Comparison of ENCODE assay signal across 22 cellular contexts in genomic region chrX:69144854-69145253, GRCh38.
"Had no signal": no experiment of that assay in that cellular context is flagged by ENCODE, and none has a peak within 500 bp of the region (broad histone marks: within the 10 kb centered on the region; RNA-seq: fewer than 3 reads in every experiment).

No MANE protein-coding gene starts in this region.

- H3K9me3 Mint-ChIP-seq: activated naive CD4-positive, alpha-beta T cell treated with anti-CD3 and anti-CD28 coated beads, Interleukin-2, amount 50 U/mL, for 24 hours; activated naive CD8-positive, alpha-beta T cell treated with anti-CD3 and anti-CD28 coated beads, Interleukin-2, amount 50 U/mL, for 24 hours; activated T-helper 2 cell treated with anti-CD3 and anti-CD28 coated beads, Interferon-gamma antibody, Interleukin-2, Interleukin-4, amounts not matched to agents 10 μg/mL and 5 μg/mL and 100 μg/mL, durations not matched to agents 14 hours and 24 hours and 36 hours; naive B cell had no signal

- H3K4me1 ChIP-seq: gastrocnemius medialis, left ventricle myocardium inferior, pancreas, right atrium auricular region had no signal

- H3K27me3 Mint-ChIP-seq: activated CD4-positive, alpha-beta T cell treated with anti-CD3 and anti-CD28 coated beads for 36 hours; activated CD8-positive, alpha-beta memory T cell treated with anti-CD3 and anti-CD28 coated beads, Interleukin-2, amount 10 ng/mL, durations not matched to agents 7 days and 5 days; activated naive CD8-positive, alpha-beta T cell treated with anti-CD3 and anti-CD28 coated beads, Interleukin-2, amount 50 U/mL, for 24 hours had no signal

- H3K27ac ChIP-seq: gastrocnemius medialis, left ventricle myocardium inferior, neutrophil, pancreas, right atrium auricular region had no signal

- H3K4me3 ChIP-seq: gastrocnemius medialis, left ventricle myocardium inferior, pancreas, right atrium auricular region, tibial nerve had no signal

- H3K36me3 ChIP-seq: gastrocnemius medialis, left ventricle myocardium inferior, neutrophil, pancreas, right atrium auricular region, tibial nerve had no signal

- H3K4me3 Mint-ChIP-seq: activated CD4-positive, alpha-beta T cell treated with anti-CD3 and anti-CD28 coated beads for 36 hours; activated CD8-positive, alpha-beta memory T cell treated with anti-CD3 and anti-CD28 coated beads, Interleukin-2, amount 10 ng/mL, durations not matched to agents 7 days and 5 days; activated CD8-positive, alpha-beta T cell treated with anti-CD3 and anti-CD28 coated beads, Interleukin-2, amount 10 ng/mL, durations not matched to agents 7 days and 5 days; activated naive CD4-positive, alpha-beta T cell treated with anti-CD3 and anti-CD28 coated beads, Interleukin-2, amount 50 U/mL, for 24 hours; activated naive CD8-positive, alpha-beta T cell treated with anti-CD3 and anti-CD28 coated beads, Interleukin-2, amount 50 U/mL, for 24 hours; naive B cell had no signal

- H3K4me1 Mint-ChIP-seq: activated CD4-positive, alpha-beta T cell treated with anti-CD3 and anti-CD28 coated beads for 36 hours; activated CD8-positive, alpha-beta memory T cell treated with anti-CD3 and anti-CD28 coated beads, Interleukin-2, amount 10 ng/mL, durations not matched to agents 7 days and 5 days; activated naive CD4-positive, alpha-beta T cell treated with anti-CD3 and anti-CD28 coated beads, Interleukin-2, amount 50 U/mL, for 24 hours; activated naive CD8-positive, alpha-beta T cell treated with anti-CD3 and anti-CD28 coated beads, Interleukin-2, amount 50 U/mL, for 24 hours; naive B cell had no signal

- H3K9me3 ChIP-seq: gastrocnemius medialis, left ventricle myocardium inferior, neutrophil, pancreas, right atrium auricular region, tibial nerve had no signal

- H3K27ac Mint-ChIP-seq: activated CD4-positive, alpha-beta T cell treated with anti-CD3 and anti-CD28 coated beads for 36 hours; activated CD8-positive, alpha-beta memory T cell treated with anti-CD3 and anti-CD28 coated beads, Interleukin-2, amount 10 ng/mL, durations not matched to agents 7 days and 5 days; activated CD8-positive, alpha-beta T cell treated with anti-CD3 and anti-CD28 coated beads, Interleukin-2, amount 10 ng/mL, durations not matched to agents 7 days and 5 days; activated naive CD4-positive, alpha-beta T cell treated with anti-CD3 and anti-CD28 coated beads, Interleukin-2, amount 50 U/mL, for 24 hours; activated naive CD8-positive, alpha-beta T cell treated with anti-CD3 and anti-CD28 coated beads, Interleukin-2, amount 50 U/mL, for 24 hours; activated T-helper 2 cell treated with anti-CD3 and anti-CD28 coated beads, Interferon-gamma antibody, Interleukin-2, Interleukin-4, amounts not matched to agents 10 μg/mL and 5 μg/mL and 100 μg/mL, durations not matched to agents 14 hours and 24 hours and 36 hours; naive B cell had no signal

- ATAC-seq: activated CD4-positive, alpha-beta T cell treated with anti-CD3 and anti-CD28 coated beads for 36 hours; activated CD8-positive, alpha-beta memory T cell treated with anti-CD3 and anti-CD28 coated beads, Interleukin-2, amount 10 ng/mL, durations not matched to agents 7 days and 5 days; activated CD8-positive, alpha-beta T cell treated with anti-CD3 and anti-CD28 coated beads, Interleukin-2, amount 10 ng/mL, durations not matched to agents 7 days and 5 days; activated naive CD8-positive, alpha-beta T cell treated with anti-CD3 and anti-CD28 coated beads, Interleukin-2, amount 50 U/mL, for 24 hours; gastrocnemius medialis; pancreas had no signal

- H3K27me3 ChIP-seq: gastrocnemius medialis, right atrium auricular region had no signal

- H3K36me3 Mint-ChIP-seq: activated CD8-positive, alpha-beta memory T cell treated with anti-CD3 and anti-CD28 coated beads, Interleukin-2, amount 10 ng/mL, durations not matched to agents 7 days and 5 days; activated naive CD4-positive, alpha-beta T cell treated with anti-CD3 and anti-CD28 coated beads, Interleukin-2, amount 50 U/mL, for 24 hours; naive B cell had no signal

- DNase-seq: activated CD4-positive, alpha-beta T cell treated with anti-CD3 and anti-CD28 coated beads for 36 hours; activated CD4-positive, CD25-positive, alpha-beta regulatory T cell; activated CD8-positive, alpha-beta memory T cell treated with anti-CD3 and anti-CD28 coated beads, Interleukin-2, amount 10 ng/mL, durations not matched to agents 7 days and 5 days; activated CD8-positive, alpha-beta T cell treated with anti-CD3 and anti-CD28 coated beads, Interleukin-2, amount 10 ng/mL, durations not matched to agents 7 days and 5 days; activated naive CD8-positive, alpha-beta T cell treated with anti-CD3 and anti-CD28 coated beads, Interleukin-2, amount 50 U/mL, for 24 hours; activated T-cell treated with anti-CD3 and anti-CD28 coated beads, Interleukin-2, amount 50 U/mL, for 48 hours; amygdala; effector CD8-positive, alpha-beta T cell; gastrocnemius medialis; glutamatergic neuron; islet precursor cell; left ventricle myocardium inferior; naive B cell; stimulated activated CD4-positive, alpha-beta T cell treated with anti-CD3 and anti-CD28 coated beads, Interleukin-2, amount 100 ng/mL, for 48 hours; stimulated activated naive CD4-positive, alpha-beta T cell treated with Interleukin-2 at 50 U/mL for 16 hours; T-helper 1 cell had no signal
